8 cellular contexts compared by ENCODE assay signal in the genomic region with DNA sequence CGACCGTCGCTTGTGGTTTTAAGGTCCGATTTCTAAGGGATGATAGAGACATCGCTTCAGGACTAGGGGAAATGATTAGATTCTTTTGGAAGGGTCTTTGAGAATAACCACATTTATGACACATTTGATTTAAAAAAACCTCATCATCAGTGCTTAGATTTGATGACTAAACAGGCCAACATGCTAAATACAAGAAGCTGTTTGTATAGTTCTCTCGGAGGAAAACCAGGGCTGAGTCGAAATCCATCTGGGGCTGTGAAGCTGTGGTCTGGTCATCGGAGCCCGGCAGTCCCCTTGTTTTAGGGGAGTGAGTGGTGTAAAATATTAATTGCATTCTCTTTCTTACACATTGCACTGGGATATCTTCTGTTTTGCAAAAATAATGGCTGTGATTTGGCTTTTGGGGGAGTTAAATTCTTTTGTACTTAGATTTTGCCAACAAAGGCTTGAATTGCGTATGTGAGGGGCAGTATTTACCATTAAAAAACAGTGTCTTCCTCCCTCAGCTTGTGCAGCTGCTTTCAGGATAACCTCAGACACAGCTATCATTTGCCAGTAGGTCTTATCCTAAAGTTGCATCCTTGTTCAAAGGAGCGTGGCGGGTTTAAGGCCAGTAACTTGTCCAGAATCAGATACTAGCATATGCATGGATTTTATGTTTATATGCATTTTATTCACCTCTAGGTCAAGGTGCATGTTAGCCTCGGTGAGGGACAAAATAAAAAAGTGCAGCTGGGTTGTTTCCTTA. TPM values are rescaled to one million over a fixed set of nuclear protein-coding genes. Genes with fewer than 3 reads are reported as not detected.
A peak's percentile ranks its signal among the peaks of the same experiment; 100 is the strongest.
DNase-seq lines count a peak whose midpoint lies in the region; ATAC-seq and TF ChIP-seq lines count a peak whose summit lies in the region.

No MANE protein-coding gene starts in this region.

- peak; percentile 14 for ATAC-seq in HG02678 (IDR thresholded peaks at IDR 0.05; ENCODE audit: unreplicated experiment)

- peak overlapping the region; percentile 94 for H3K27ac Mint-ChIP-seq in activated CD4-positive, alpha-beta memory T cell treated with anti-CD3 and anti-CD28 coated beads, Interleukin-2, amount 10 ng/mL, durations not matched to agents 7 days and 5 days

- H3K36me3 Mint-ChIP-seq in activated CD4-positive, alpha-beta memory T cell treated with anti-CD3 and anti-CD28 coated beads, Interleukin-2, amount 10 ng/mL, durations not matched to agents 7 days and 5 days (ENCODE audit: low read depth) = peaks cover 51% of the 10 kb centered on the region

- H3K36me3 ChIP-seq in right atrium auricular region = no peaks in the 10 kb centered on the region
- no peaks in the 10 kb centered on the region for H3K36me3 ChIP-seq in spleen

- H3K9me3 ChIP-seq in right atrium auricular region (no peaks in the 10 kb centered on the region), spleen (no peaks in the 10 kb centered on the region)

- no peak for TF ChIP-seq POLR2A in spleen (IDR thresholded peaks at IDR 0.05)

- POLR2A ChIA-PET in activated CD4-positive, alpha-beta memory T cell treated with anti-CD3 and anti-CD28 coated beads, Interleukin-2, amount 10 ng/mL, durations not matched to agents 7 days and 5 days (lab: Charles Lee) = interaction anchor here (0.7 to 11.2 kb wide), 34 partner anchors 10 to 1498 kb away, joined by 3 to 407 read pairs (median 4); partner anchors contain the start of genes FRMD6, PTGER2, TRIM9 and TXNDC16

- CTCF ChIA-PET in activated CD4-positive, alpha-beta memory T cell treated with anti-CD3 and anti-CD28 coated beads, Interleukin-2, amount 10 ng/mL, durations not matched to agents 7 days and 5 days (lab: Charles Lee) = interaction anchor here (0.7 to 4.6 kb wide), 10 partner anchors 9 to 209 kb away, joined by 3 to 43 read pairs (median 6); partner anchors contain the start of gene FRMD6

- H3K4me3 ChIP-seq in right atrium auricular region (peak overlapping the region; percentile 40 to 48), spleen (peak overlapping the region; percentile 50 to 79 (median 55))

- H3K27me3 Mint-ChIP-seq in activated CD4-positive, alpha-beta memory T cell treated with anti-CD3 and anti-CD28 coated beads, Interleukin-2, amount 10 ng/mL, durations not matched to agents 7 days and 5 days = no peaks in the 10 kb centered on the region

- peak overlapping the region; percentile 84 for H3K4me3 Mint-ChIP-seq in activated CD4-positive, alpha-beta memory T cell treated with anti-CD3 and anti-CD28 coated beads, Interleukin-2, amount 10 ng/mL, durations not matched to agents 7 days and 5 days

- H3K9me3 Mint-ChIP-seq in activated CD4-positive, alpha-beta memory T cell treated with anti-CD3 and anti-CD28 coated beads, Interleukin-2, amount 10 ng/mL, durations not matched to agents 7 days and 5 days = peaks cover 14% of the 10 kb centered on the region

- H3K4me1 Mint-ChIP-seq in activated CD4-positive, alpha-beta memory T cell treated with anti-CD3 and anti-CD28 coated beads, Interleukin-2, amount 10 ng/mL, durations not matched to agents 7 days and 5 days = peaks cover 48% of the 10 kb centered on the region

- H3K27me3 ChIP-seq in right atrium auricular region = no peaks in the 10 kb centered on the region
- no peaks in the 10 kb centered on the region for H3K27me3 ChIP-seq in spleen (replicated peaks in 1 of 7)

- peak; percentile 34 for DNase-seq in EH (ENCODE audit: low read depth)
- no peak for DNase-seq in activated CD4-positive, alpha-beta memory T cell treated with anti-CD3 and anti-CD28 coated beads, Interleukin-2, amount 10 ng/mL, durations not matched to agents 7 days and 5 days
- DNase-seq in right atrium auricular region (ENCODE audit: low spot score) = no peak
- no peak for DNase-seq in spleen
- DNase-seq in COR-L47 (lab: John Stamatoyannopoulos, UW) = no peak
- no peak for DNase-seq in SHP77 (lab: John Stamatoyannopoulos, UW)
- DNase-seq in GDM1 (lab: John Stamatoyannopoulos, UW) = no peak

- WGBS in spleen, 5 donors = 5 to 10% (median 9%) methylated on average over 13 of the region's 13 CpGs

- H3K4me1 ChIP-seq in right atrium auricular region (peaks cover 0 to 15% of the 10 kb centered on the region in 2 donors), spleen (peaks cover 13 to 98% (median 70%) of the 10 kb centered on the region in 6 donors)

- H3K27ac ChIP-seq in right atrium auricular region = peak overlapping the region; percentile 22 to 28
- peak overlapping the region; percentile 73 to 93 (median 89) for H3K27ac ChIP-seq in spleen

- intact Hi-C loops in spleen (cut with DNase I; ENCODE audit: low total_unique reads) = loop anchor here (10.0 kb wide), 1 partner anchor 104 kb away; no protein-coding TSS in a partner anchor

- TF ChIP-seq CTCF in right atrium auricular region (IDR thresholded peaks at IDR 0.05) = no peak
- no peak for TF ChIP-seq CTCF in spleen (IDR thresholded peaks at IDR 0.05 in 8 of 11, conservative IDR thresholded peaks at IDR 0.05 in 3 of 11)

RNA-seq across cellular contexts. Expression of gene GNG2, which starts 0.6 kb away (rescaled TPM):
- total RNA-seq in activated CD4-positive, alpha-beta memory T cell treated with anti-CD3 and anti-CD28 coated beads, Interleukin-2, amount 10 ng/mL, durations not matched to agents 7 days and 5 days = 100 to 1,000 TPM; 296 to 304 TPM
- total RNA-seq in right atrium auricular region (1 to 10 TPM; 5.9 to 6.3 TPM), spleen (100 to 1,000 TPM in 5 of 7 donors, 10 to 100 TPM in 2; 77.4 to 180 (median 112) TPM)
- 10 to 100 TPM; 23.6 to 36.8 (median 30.7) TPM for polyA plus RNA-seq in spleen

Comparison
In these comparisons a context has a peak if more than half of its experiments do, and no peak if none do; other contexts are left out.
1. RNA of gene GNG2, which starts 0.6 kb away (total RNA-seq): 296 to 304 TPM in activated CD4-positive, alpha-beta memory T cell treated with anti-CD3 and anti-CD28 coated beads, Interleukin-2, amount 10 ng/mL, durations not matched to agents 7 days and 5 days and 77.4 to 180 TPM in spleen; 5.9 to 6.3 TPM in right atrium auricular region; every median in the first group is over 10 times any median in the second.